Comparison of ENCODE assay signal across 15 cellular contexts in the genomic region with DNA sequence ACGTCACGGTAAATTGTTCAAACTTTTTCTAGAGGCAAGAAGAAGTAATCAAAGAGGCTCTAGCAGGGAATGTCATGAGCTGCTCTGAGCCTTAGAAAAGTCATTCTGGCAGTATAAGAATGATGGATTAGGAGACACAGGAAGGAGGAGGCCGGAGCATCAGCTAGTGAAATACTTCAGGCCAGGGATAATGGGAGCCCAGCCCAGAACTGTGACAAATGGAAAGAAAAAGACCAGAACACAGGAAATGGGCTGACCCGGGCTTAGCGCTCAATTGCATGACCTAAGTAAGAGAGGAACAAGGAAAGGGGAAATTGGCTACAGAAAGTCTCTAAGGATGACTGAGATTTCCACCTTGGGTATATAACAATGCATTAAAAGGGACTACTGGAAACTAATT.
DNase-seq lines count a peak whose midpoint lies in the region; ATAC-seq, FAIRE-seq and TF ChIP-seq lines count a peak whose summit lies in the region.
"Had no signal": no experiment of that assay in that cellular context is flagged by ENCODE, and none has a peak within 500 bp of the region (broad histone marks: within the 10 kb centered on the region; RNA-seq: fewer than 3 reads in every experiment).

No MANE protein-coding gene starts in this region.

- TF ChIP-seq CTCF in astrocyte (IDR thresholded peaks at IDR 0.05; ENCODE audit: insufficient read depth, low read depth, low read length) (no peak), psoas muscle (IDR thresholded peaks at IDR 0.05) (no peak)

- WGBS in psoas muscle, 3 donors, result 42 to 67% (median 51%) methylated on average over 5 of the region's 5 CpGs

- ATAC-seq in left ventricle myocardium superior (peak; percentile 81), psoas muscle (peak; percentile 40 to 60 (median 44))
- ATAC-seq: SK-N-SH treated with all-trans-retinoic acid at 6 μM for 48 hours had no signal

- no peak overlapping the region for H3K4me2 ChIP-seq in astrocyte (ENCODE audit: low read length)

- H3K27ac ChIP-seq in astrocyte (ENCODE audit: low read depth, low read length) (no peak overlapping the region), psoas muscle (no peak overlapping the region)

- no peaks in the 10 kb centered on the region for H3K79me2 ChIP-seq in astrocyte (ENCODE audit: insufficient read depth, low read length)

- no peaks in the 10 kb centered on the region for H3K27me3 ChIP-seq in astrocyte (ENCODE audit: insufficient read depth, low read length)
- H3K27me3 ChIP-seq in psoas muscle (ENCODE audit: insufficient read depth in 3 of 3, low read length in 2 of 3), result no peaks in the 10 kb centered on the region

- DNase-seq in AG08396 (ENCODE audit: low spot score), result peak; percentile 52
- DNase-seq in astrocyte (ENCODE audit: low read depth), result peak; percentile 67
- DNase-seq in left ventricle myocardium superior, result peak; percentile 47
- peak; percentile 57 to 60 for DNase-seq in psoas muscle
- DNase-seq in KBM-7, result no peak
- DNase-seq in NCI-H69 (lab: John Stamatoyannopoulos, UW), result no peak
- no peak for DNase-seq in NCI-H524 (lab: John Stamatoyannopoulos, UW)
- no peak for DNase-seq in NCI-H1436 treated with DMSO at 0.1 percent for 48 hours (lab: John Stamatoyannopoulos, UW)
- DNase-seq: activated CD4-positive, alpha-beta T cell treated with anti-CD3 and anti-CD28 coated beads, Interleukin-2, amount 50 U/mL, for 4 hours; EL; NCI-H226; stimulated activated naive CD4-positive, alpha-beta T cell had no signal

- H3K36me3 Mint-ChIP-seq in astrocyte (ENCODE audit: low read depth, unreplicated experiment), result peaks cover 14% of the 10 kb centered on the region

- peaks cover 26% of the 10 kb centered on the region for H3K4me1 Mint-ChIP-seq in astrocyte (ENCODE audit: low read depth, unreplicated experiment)
- H3K4me1 Mint-ChIP-seq: activated naive CD4-positive, alpha-beta T cell treated with anti-CD3 and anti-CD28 coated beads, Interleukin-2, amount 50 U/mL, for 24 hours had no signal

- H3K9ac ChIP-seq in astrocyte (ENCODE audit: low read length), result no peak overlapping the region

- H3K4me1 ChIP-seq in astrocyte (ENCODE audit: insufficient read depth, low read length), result peaks cover 5% of the 10 kb centered on the region
- peaks cover 14% of the 10 kb centered on the region for H3K4me1 ChIP-seq in psoas muscle

- FAIRE-seq in astrocyte (lab: Jason Lieb, UNC), result no peak
- FAIRE-seq: endothelial cell of umbilical vein had no signal

- H3K9me3 ChIP-seq in astrocyte (ENCODE audit: insufficient read depth, low read depth, low read length) (no peaks in the 10 kb centered on the region), psoas muscle (no peaks in the 10 kb centered on the region)

- H2AFZ ChIP-seq in astrocyte (ENCODE audit: low read depth, low read length), result no peak overlapping the region

- no peaks in the 10 kb centered on the region for H3K36me3 ChIP-seq in astrocyte (ENCODE audit: insufficient read depth, low read length)
- H3K36me3 ChIP-seq in psoas muscle (ENCODE audit: insufficient read depth in 1 of 2, low read depth in 1 of 2), result no peaks in the 10 kb centered on the region

- H4K20me1 ChIP-seq in astrocyte (ENCODE audit: insufficient read depth, low read length), result peaks cover 13% of the 10 kb centered on the region

- no peaks in the 10 kb centered on the region for H3K27me3 Mint-ChIP-seq in astrocyte (ENCODE audit: low read depth, unreplicated experiment)
- H3K27me3 Mint-ChIP-seq: activated naive CD4-positive, alpha-beta T cell treated with anti-CD3 and anti-CD28 coated beads, Interleukin-2, amount 50 U/mL, for 24 hours had no signal

- in situ Hi-C loops in KBM-7 (cut with MboI; ENCODE audit: low pct_unique_long_range_greater_than_20kb, low sequenced_read_pairs), result no loop called here

- no peak overlapping the region for H3K27ac Mint-ChIP-seq in astrocyte (ENCODE audit: unreplicated experiment)
- H3K27ac Mint-ChIP-seq: activated naive CD4-positive, alpha-beta T cell treated with anti-CD3 and anti-CD28 coated beads, Interleukin-2, amount 50 U/mL, for 24 hours had no signal

- intact Hi-C loops in left ventricle myocardium superior (cut with micrococcal nuclease) (no loop called here), psoas muscle (cut with DNase I) (no loop called here)

- peaks cover 2% of the 10 kb centered on the region for H3K9me3 Mint-ChIP-seq in astrocyte (ENCODE audit: unreplicated experiment)

- no peak overlapping the region for H3K4me3 ChIP-seq in astrocyte (ENCODE audit: insufficient read depth, low read depth, low read length)
- H3K4me3 ChIP-seq in psoas muscle, result no peak overlapping the region

- no peak overlapping the region for H3K4me3 Mint-ChIP-seq in astrocyte (ENCODE audit: unreplicated experiment)
- H3K4me3 Mint-ChIP-seq: activated naive CD4-positive, alpha-beta T cell treated with anti-CD3 and anti-CD28 coated beads, Interleukin-2, amount 50 U/mL, for 24 hours had no signal

Comparison
In these comparisons a context has a peak if more than half of its experiments do, and no peak if none do; other contexts are left out.
1. DNase-seq: peak in AG08396 (single experiment), astrocyte (single experiment), left ventricle myocardium superior (single experiment) and psoas muscle (2 of 2); none in KBM-7 (single experiment), NCI-H69 (single experiment), NCI-H524 (0 of 2) and NCI-H1436 treated with DMSO at 0.1 percent for 48 hours (single experiment).